Comparison of ENCODE assay signal across 9 cellular contexts in genomic region chr13:60267498-60268202, GRCh38.
DNase-seq lines count a peak whose midpoint lies in the region; ATAC-seq, FAIRE-seq and TF ChIP-seq lines count a peak whose summit lies in the region.
"Had no signal": no experiment of that assay in that cellular context is flagged by ENCODE, and none has a peak within 500 bp of the region (broad histone marks: within the 10 kb centered on the region; RNA-seq: fewer than 3 reads in every experiment).

No MANE protein-coding gene starts in this region.

- H3K4me3 ChIP-seq in AG09309 (ENCODE audit: control insufficient read depth, low read depth, low read length) (peak overlapping the region; percentile 48), body of pancreas (peak overlapping the region; percentile 0 to 11), mesenchymal stem cell (ENCODE audit: insufficient read depth in 1 of 2, low read depth in 1 of 2, low read length in 2 of 2) (peak overlapping the region; percentile 54 to 79)

- H3K4ac ChIP-seq in mesenchymal stem cell (ENCODE audit: low read depth in 1 of 2, low read length in 2 of 2), result no peak overlapping the region

- H3K9me3 ChIP-seq in body of pancreas, result no peaks in the 10 kb centered on the region
- peaks cover 4% of the 10 kb centered on the region for H3K9me3 ChIP-seq in mesenchymal stem cell (ENCODE audit: control insufficient read depth, low read length)

- peak in 2 of 3 donors; percentile 45 to 52 for TF ChIP-seq POLR2A in body of pancreas (IDR thresholded peaks at IDR 0.05)

- intact Hi-C loops in body of pancreas (cut with DNase I), result no loop called here

- peak overlapping the region; percentile 57 for H3K4me2 ChIP-seq in mesenchymal stem cell (ENCODE audit: low read length, poor library complexity, severe bottlenecking)

- peak; percentile 60 for FAIRE-seq in GM19239 (lab: Jason Lieb, UNC)

- no peak overlapping the region for H2AFZ ChIP-seq in mesenchymal stem cell (ENCODE audit: low read depth, low read length)

- H2AK5ac ChIP-seq in mesenchymal stem cell (ENCODE audit: low read length, severe bottlenecking), result no peak overlapping the region

- H3K9ac ChIP-seq in mesenchymal stem cell (ENCODE audit: low read length), result peak overlapping the region; percentile 26

- peak overlapping the region in 3 of 4 donors; percentile 58 to 66 (median 65) for H3K27ac ChIP-seq in body of pancreas
- no peak overlapping the region for H3K27ac ChIP-seq in mesenchymal stem cell (ENCODE audit: low read length, poor library complexity, severe bottlenecking)

- H3K4me1 ChIP-seq in body of pancreas, result no peaks in the 10 kb centered on the region
- no peaks in the 10 kb centered on the region for H3K4me1 ChIP-seq in mesenchymal stem cell (ENCODE audit: control insufficient read depth, insufficient read depth, low read depth, low read length)

- no peak overlapping the region for H3K23ac ChIP-seq in mesenchymal stem cell (ENCODE audit: low read length in 2 of 2)

- no peaks in the 10 kb centered on the region for H3K36me3 ChIP-seq in body of pancreas (replicated peaks in 1 of 2; ENCODE audit: insufficient read depth in 1 of 2, low read depth in 2 of 2)
- no peaks in the 10 kb centered on the region for H3K36me3 ChIP-seq in mesenchymal stem cell (ENCODE audit: control insufficient read depth in 1 of 2, insufficient read depth in 2 of 2, low read depth in 1 of 2, low read length in 2 of 2)

- no peaks in the 10 kb centered on the region for H3K79me1 ChIP-seq in mesenchymal stem cell (replicated peaks; ENCODE audit: low read length, poor library complexity, severe bottlenecking)

- 45 to 50% methylated on average over 23 to 24 of the region's 24 CpGs for WGBS in body of pancreas, 2 donors
- WGBS in mesenchymal stem cell, result 53% methylated on average over 24 of the region's 24 CpGs

- H3K27me3 ChIP-seq in body of pancreas (no peaks in the 10 kb centered on the region), mesenchymal stem cell (ENCODE audit: control insufficient read depth in 1 of 2, insufficient read depth in 1 of 2, low read length in 2 of 2) (peaks cover 0 to 41% of the 10 kb centered on the region in 2 experiments)

- TF ChIP-seq CTCF in AG09309 (IDR thresholded peaks at IDR 0.05; ENCODE audit: control insufficient read depth, insufficient read depth, low read depth, low read length, missing control alignments) (no peak), body of pancreas (IDR thresholded peaks at IDR 0.05) (no peak)

- H2BK5ac ChIP-seq in mesenchymal stem cell (ENCODE audit: low read depth, low read length, poor library complexity, severe bottlenecking), result no peak overlapping the region

- DNase-seq in AG09309 (ENCODE audit: low read depth) (no peak), GM19239 (ENCODE audit: insufficient read length, low spot score) (no peak), HuH-7 (ENCODE audit: low spot score) (peak; percentile 15), body of pancreas (peak; percentile 45 to 78 (median 60)), mesenchymal stem cell (peak; percentile 3), foreskin melanocyte (no peak), COLO829 (ENCODE audit: low spot score) (no peak), 8988T (no peak)
- DNase-seq: left cardiac atrium had no signal

- H2BK120ac ChIP-seq in mesenchymal stem cell (ENCODE audit: low read depth, low read length), result no peak overlapping the region

- H4K8ac ChIP-seq in mesenchymal stem cell (ENCODE audit: low read length), result no peak overlapping the region

- H2BK12ac ChIP-seq in mesenchymal stem cell (ENCODE audit: low read length in 2 of 2), result no peak overlapping the region

- peak; percentile 79 for ATAC-seq in body of pancreas

- H3K14ac ChIP-seq in mesenchymal stem cell (ENCODE audit: low read length in 2 of 2), result no peak overlapping the region

- no peak overlapping the region for H2BK15ac ChIP-seq in mesenchymal stem cell (ENCODE audit: low read depth, poor library complexity, severe bottlenecking)

- no peak overlapping the region for H3K18ac ChIP-seq in mesenchymal stem cell (ENCODE audit: low read depth in 1 of 2, low read length in 2 of 2)

- no peak overlapping the region for H4K91ac ChIP-seq in mesenchymal stem cell (ENCODE audit: low read length)

Comparison
In these comparisons a context has a peak if more than half of its experiments do, and no peak if none do; other contexts are left out.
1. DNase-seq: peak in HuH-7 (single experiment), body of pancreas (4 of 4) and mesenchymal stem cell (single experiment); none in AG09309 (single experiment), GM19239 (single experiment), foreskin melanocyte (single experiment), COLO829 (single experiment) and 8988T (single experiment).
2. H3K4me3 ChIP-seq: peak in every context shown above with its lines; median percentile 66 in mesenchymal stem cell; 48 in AG09309; 6 in body of pancreas.